ENCODE assay signal across 14 cellular contexts in genomic region chr21:29332461-29333354, GRCh38. TPM values are rescaled to one million over a fixed set of nuclear protein-coding genes. Genes with fewer than 3 reads are reported as not detected.
DNase-seq lines count a peak whose midpoint lies in the region; ATAC-seq and TF ChIP-seq lines count a peak whose summit lies in the region.
"Had no signal": no experiment of that assay in that cellular context is flagged by ENCODE, and none has a peak within 500 bp of the region (broad histone marks: within the 10 kb centered on the region; RNA-seq: fewer than 3 reads in every experiment).

No MANE protein-coding gene starts in this region.

- TF ChIP-seq CTCF in activated CD8-positive, alpha-beta T cell treated with anti-CD3 and anti-CD28 coated beads for 36 hours (IDR thresholded peaks at IDR 0.05) = no peak
- no peak for TF ChIP-seq CTCF in fibroblast of villous mesenchyme (IDR thresholded peaks at IDR 0.05; ENCODE audit: insufficient read depth, low read depth, low read length)

- CTCF ChIA-PET in activated CD8-positive, alpha-beta T cell treated with anti-CD3 and anti-CD28 coated beads for 36 hours (lab: Charles Lee) = no interaction called here
- CTCF ChIA-PET in activated CD8-positive, alpha-beta T cell treated with anti-CD3 and anti-CD28 coated beads, Interleukin-2, amount 10 ng/mL, durations not matched to agents 7 days and 5 days (lab: Charles Lee) = no interaction called here

- POLR2A ChIA-PET in activated CD8-positive, alpha-beta T cell treated with anti-CD3 and anti-CD28 coated beads for 36 hours (lab: Charles Lee) = no interaction called here
- POLR2A ChIA-PET in activated CD8-positive, alpha-beta T cell treated with anti-CD3 and anti-CD28 coated beads, Interleukin-2, amount 10 ng/mL, durations not matched to agents 7 days and 5 days (lab: Charles Lee) = no interaction called here

- intact Hi-C loops in activated CD8-positive, alpha-beta T cell treated with anti-CD3 and anti-CD28 coated beads for 36 hours (cut with micrococcal nuclease) = no loop called here

- H3K27me3 Mint-ChIP-seq in activated CD8-positive, alpha-beta T cell treated with anti-CD3 and anti-CD28 coated beads for 36 hours = no peaks in the 10 kb centered on the region
- no peaks in the 10 kb centered on the region for H3K27me3 Mint-ChIP-seq in activated CD8-positive, alpha-beta T cell treated with anti-CD3 and anti-CD28 coated beads, Interleukin-2, amount 10 ng/mL, durations not matched to agents 7 days and 5 days (ENCODE audit: low read depth)
- H3K27me3 Mint-ChIP-seq in T-helper 17 cell = no peaks in the 10 kb centered on the region
- H3K27me3 Mint-ChIP-seq: activated CD4-positive, alpha-beta T cell treated with anti-CD3 and anti-CD28 coated beads, Interleukin-2, amount 10 ng/mL, durations not matched to agents 7 days and 5 days had no signal

- peaks cover 23% of the 10 kb centered on the region for H3K36me3 Mint-ChIP-seq in activated CD8-positive, alpha-beta T cell treated with anti-CD3 and anti-CD28 coated beads for 36 hours (ENCODE audit: low read depth)
- peaks cover 10% of the 10 kb centered on the region for H3K36me3 Mint-ChIP-seq in activated CD8-positive, alpha-beta T cell treated with anti-CD3 and anti-CD28 coated beads, Interleukin-2, amount 10 ng/mL, durations not matched to agents 7 days and 5 days (ENCODE audit: low read depth)
- H3K36me3 Mint-ChIP-seq in T-helper 17 cell (ENCODE audit: low read depth) = peaks cover 8% of the 10 kb centered on the region
- H3K36me3 Mint-ChIP-seq in stimulated activated effector memory CD8-positive, alpha-beta T cell treated with anti-CD3 and anti-CD28 coated beads, Interleukin-12 subunit alpha, Interleukin-12 subunit beta, amount 100 ng/mL, for 72 hours = peaks cover 83% of the 10 kb centered on the region

- no peak for DNase-seq in activated CD8-positive, alpha-beta T cell treated with anti-CD3 and anti-CD28 coated beads for 36 hours
- DNase-seq in activated CD8-positive, alpha-beta T cell treated with anti-CD3 and anti-CD28 coated beads, Interleukin-2, amount 10 ng/mL, durations not matched to agents 7 days and 5 days = no peak
- no peak for DNase-seq in T-helper 17 cell
- DNase-seq in fibroblast of villous mesenchyme (ENCODE audit: low read depth) = peak; percentile 62
- no peak for DNase-seq in stimulated activated effector memory CD8-positive, alpha-beta T cell treated with anti-CD3 and anti-CD28 coated beads, Interleukin-12 subunit alpha, Interleukin-12 subunit beta, amount 100 ng/mL, for 72 hours (ENCODE audit: low spot score in 2 of 2)
- no peak for DNase-seq in pons (ENCODE audit: low spot score)
- no peak for DNase-seq in NCI-H748 (lab: John Stamatoyannopoulos, UW; ENCODE audit: unreplicated experiment)
- DNase-seq: activated CD4-positive, alpha-beta T cell treated with anti-CD3 and anti-CD28 coated beads, Interleukin-2, amount 10 ng/mL, durations not matched to agents 7 days and 5 days; central memory CD4-positive, alpha-beta T cell; GDM1; NCI-H1436 treated with DMSO at 0.1 percent for 48 hours; RPMI8226; testis had no signal

- ATAC-seq in activated CD8-positive, alpha-beta T cell treated with anti-CD3 and anti-CD28 coated beads for 36 hours = peak; percentile 65
- ATAC-seq in activated CD8-positive, alpha-beta T cell treated with anti-CD3 and anti-CD28 coated beads, Interleukin-2, amount 10 ng/mL, durations not matched to agents 7 days and 5 days = no peak
- ATAC-seq in T-helper 17 cell (no peak), HG03196 (IDR thresholded peaks at IDR 0.05; ENCODE audit: unreplicated experiment) (no peak)
- peak; percentile 60 for ATAC-seq in stimulated activated effector memory CD8-positive, alpha-beta T cell treated with anti-CD3 and anti-CD28 coated beads, Interleukin-12 subunit alpha, Interleukin-12 subunit beta, amount 100 ng/mL, for 72 hours

- H3K4me3 ChIP-seq in fibroblast of villous mesenchyme (ENCODE audit: low read depth, low read length) = no peak overlapping the region
- H3K4me3 ChIP-seq: testis had no signal

- no peak overlapping the region for H3K4me3 Mint-ChIP-seq in activated CD8-positive, alpha-beta T cell treated with anti-CD3 and anti-CD28 coated beads for 36 hours
- no peak overlapping the region for H3K4me3 Mint-ChIP-seq in activated CD8-positive, alpha-beta T cell treated with anti-CD3 and anti-CD28 coated beads, Interleukin-2, amount 10 ng/mL, durations not matched to agents 7 days and 5 days
- no peak overlapping the region for H3K4me3 Mint-ChIP-seq in T-helper 17 cell
- no peak overlapping the region for H3K4me3 Mint-ChIP-seq in stimulated activated effector memory CD8-positive, alpha-beta T cell treated with anti-CD3 and anti-CD28 coated beads, Interleukin-12 subunit alpha, Interleukin-12 subunit beta, amount 100 ng/mL, for 72 hours
- H3K4me3 Mint-ChIP-seq: activated CD4-positive, alpha-beta T cell treated with anti-CD3 and anti-CD28 coated beads, Interleukin-2, amount 10 ng/mL, durations not matched to agents 7 days and 5 days had no signal

- no peaks in the 10 kb centered on the region for H3K9me3 ChIP-seq in T-helper 17 cell (ENCODE audit: control insufficient read depth, low read length, poor library complexity, severe bottlenecking)
- H3K9me3 ChIP-seq: testis had no signal

- H3K9me3 Mint-ChIP-seq in activated CD8-positive, alpha-beta T cell treated with anti-CD3 and anti-CD28 coated beads for 36 hours = no peaks in the 10 kb centered on the region
- H3K9me3 Mint-ChIP-seq in activated CD8-positive, alpha-beta T cell treated with anti-CD3 and anti-CD28 coated beads, Interleukin-2, amount 10 ng/mL, durations not matched to agents 7 days and 5 days (ENCODE audit: insufficient read depth) = no peaks in the 10 kb centered on the region
- H3K9me3 Mint-ChIP-seq in stimulated activated effector memory CD8-positive, alpha-beta T cell treated with anti-CD3 and anti-CD28 coated beads, Interleukin-12 subunit alpha, Interleukin-12 subunit beta, amount 100 ng/mL, for 72 hours = no peaks in the 10 kb centered on the region
- H3K9me3 Mint-ChIP-seq: activated CD4-positive, alpha-beta T cell treated with anti-CD3 and anti-CD28 coated beads, Interleukin-2, amount 10 ng/mL, durations not matched to agents 7 days and 5 days had no signal

- no peak overlapping the region for H3K27ac Mint-ChIP-seq in activated CD8-positive, alpha-beta T cell treated with anti-CD3 and anti-CD28 coated beads for 36 hours
- H3K27ac Mint-ChIP-seq in activated CD8-positive, alpha-beta T cell treated with anti-CD3 and anti-CD28 coated beads, Interleukin-2, amount 10 ng/mL, durations not matched to agents 7 days and 5 days = no peak overlapping the region
- peak overlapping the region; percentile 71 for H3K27ac Mint-ChIP-seq in T-helper 17 cell
- H3K27ac Mint-ChIP-seq in stimulated activated effector memory CD8-positive, alpha-beta T cell treated with anti-CD3 and anti-CD28 coated beads, Interleukin-12 subunit alpha, Interleukin-12 subunit beta, amount 100 ng/mL, for 72 hours = peak overlapping the region; percentile 24
- H3K27ac Mint-ChIP-seq: activated CD4-positive, alpha-beta T cell treated with anti-CD3 and anti-CD28 coated beads, Interleukin-2, amount 10 ng/mL, durations not matched to agents 7 days and 5 days had no signal

- peaks cover 22% of the 10 kb centered on the region for H3K4me1 Mint-ChIP-seq in activated CD8-positive, alpha-beta T cell treated with anti-CD3 and anti-CD28 coated beads for 36 hours (ENCODE audit: low read depth)
- H3K4me1 Mint-ChIP-seq in activated CD8-positive, alpha-beta T cell treated with anti-CD3 and anti-CD28 coated beads, Interleukin-2, amount 10 ng/mL, durations not matched to agents 7 days and 5 days (ENCODE audit: low read depth) = no peaks in the 10 kb centered on the region
- peaks cover 11% of the 10 kb centered on the region for H3K4me1 Mint-ChIP-seq in T-helper 17 cell
- peaks cover 28% of the 10 kb centered on the region for H3K4me1 Mint-ChIP-seq in stimulated activated effector memory CD8-positive, alpha-beta T cell treated with anti-CD3 and anti-CD28 coated beads, Interleukin-12 subunit alpha, Interleukin-12 subunit beta, amount 100 ng/mL, for 72 hours
- H3K4me1 Mint-ChIP-seq: activated CD4-positive, alpha-beta T cell treated with anti-CD3 and anti-CD28 coated beads, Interleukin-2, amount 10 ng/mL, durations not matched to agents 7 days and 5 days had no signal

RNA-seq across cellular contexts. Expression of gene BACH1, which starts 34.0 kb away (rescaled TPM):
- 10 to 100 TPM; 27.3 to 28.2 TPM for total RNA-seq in activated CD8-positive, alpha-beta T cell treated with anti-CD3 and anti-CD28 coated beads for 36 hours
- 10 to 100 TPM; 23.5 to 23.7 TPM for total RNA-seq in activated CD8-positive, alpha-beta T cell treated with anti-CD3 and anti-CD28 coated beads, Interleukin-2, amount 10 ng/mL, durations not matched to agents 7 days and 5 days
- total RNA-seq in T-helper 17 cell (10 to 100 TPM; 55.6 to 64.2 TPM), fibroblast of villous mesenchyme (112 and 138 TPM in 2 replicates)

Comparison
In these comparisons a context has a peak if more than half of its experiments do, and no peak if none do; other contexts are left out.
1. ATAC-seq: peak in activated CD8-positive, alpha-beta T cell treated with anti-CD3 and anti-CD28 coated beads for 36 hours (single experiment) and stimulated activated effector memory CD8-positive, alpha-beta T cell treated with anti-CD3 and anti-CD28 coated beads, Interleukin-12 subunit alpha, Interleukin-12 subunit beta, amount 100 ng/mL, for 72 hours (single experiment); none in activated CD8-positive, alpha-beta T cell treated with anti-CD3 and anti-CD28 coated beads, Interleukin-2, amount 10 ng/mL, durations not matched to agents 7 days and 5 days (single experiment), T-helper 17 cell (single experiment) and HG03196 (single experiment).
2. H3K27ac Mint-ChIP-seq: peak in T-helper 17 cell (single experiment) and stimulated activated effector memory CD8-positive, alpha-beta T cell treated with anti-CD3 and anti-CD28 coated beads, Interleukin-12 subunit alpha, Interleukin-12 subunit beta, amount 100 ng/mL, for 72 hours (single experiment); none in activated CD8-positive, alpha-beta T cell treated with anti-CD3 and anti-CD28 coated beads for 36 hours (single experiment) and activated CD8-positive, alpha-beta T cell treated with anti-CD3 and anti-CD28 coated beads, Interleukin-2, amount 10 ng/mL, durations not matched to agents 7 days and 5 days (single experiment).